ENCODE assay signal across 13 cellular contexts in the genomic region with DNA sequence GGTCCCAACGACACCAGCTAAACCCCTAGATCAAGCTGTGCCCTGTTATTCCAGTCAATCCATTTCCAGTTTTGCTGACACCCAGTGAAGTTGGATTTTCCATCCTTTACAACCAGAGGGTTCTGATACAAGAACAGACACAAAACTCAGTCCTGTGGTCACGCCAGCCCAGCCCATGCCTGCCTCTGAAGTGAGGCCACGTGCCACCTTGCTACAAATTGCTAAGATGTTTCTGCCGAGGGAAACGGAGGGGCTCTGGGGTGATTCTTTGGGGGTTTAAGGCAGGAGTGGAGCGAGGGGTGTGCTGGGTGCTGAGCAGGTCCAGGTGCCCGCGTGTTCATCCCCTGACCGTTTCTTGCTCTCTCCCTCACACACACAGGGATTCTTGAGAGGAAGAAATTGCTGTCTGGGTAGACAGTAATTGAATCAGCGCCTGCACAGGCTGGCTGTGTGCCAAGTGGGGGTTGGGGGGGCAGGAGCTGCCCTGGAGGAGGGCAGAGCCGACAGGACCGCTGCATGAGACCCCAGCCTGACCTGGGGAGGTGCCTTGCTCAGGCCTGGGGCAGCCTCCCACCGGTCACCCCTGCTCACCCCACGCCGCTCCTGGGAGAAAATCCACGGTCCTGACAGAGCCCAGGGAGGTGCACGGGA. TPM values are rescaled to one million over a fixed set of nuclear protein-coding genes. Genes with fewer than 3 reads are reported as not detected.
DNase-seq lines count a peak whose midpoint lies in the region; ATAC-seq lines count a peak whose summit lies in the region.
"Had no signal": no experiment of that assay in that cellular context is flagged by ENCODE, and none has a peak within 500 bp of the region (broad histone marks: within the 10 kb centered on the region; RNA-seq: fewer than 3 reads in every experiment).

No MANE protein-coding gene starts in this region.

- peak overlapping the region in 1 of 2 donors; percentile 56 for H3K27ac Mint-ChIP-seq in natural killer cell treated with Interleukin-12 subunit alpha and Interleukin-12 subunit beta and Interleukin-15 and Interleukin-18, amount 100 ng/mL, for 72 hours
- H3K27ac Mint-ChIP-seq in activated CD4-positive, alpha-beta memory T cell treated with anti-CD3 and anti-CD28 coated beads for 36 hours: no peak overlapping the region
- H3K27ac Mint-ChIP-seq: endodermal cell had no signal

- no peaks in the 10 kb centered on the region for H3K27me3 Mint-ChIP-seq in natural killer cell treated with Interleukin-12 subunit alpha and Interleukin-12 subunit beta and Interleukin-15 and Interleukin-18, amount 100 ng/mL, for 72 hours
- no peaks in the 10 kb centered on the region for H3K27me3 Mint-ChIP-seq in activated CD4-positive, alpha-beta memory T cell treated with anti-CD3 and anti-CD28 coated beads for 36 hours
- H3K27me3 Mint-ChIP-seq: stimulated activated naive CD8-positive, alpha-beta T cell treated with anti-CD3 and anti-CD28 coated beads, Interleukin-15, amount 100 ng/mL, for 72 hours had no signal

- CTCF ChIA-PET in activated CD4-positive, alpha-beta memory T cell treated with anti-CD3 and anti-CD28 coated beads for 36 hours (lab: Charles Lee): no interaction called here

- peaks cover 19 to 41% of the 10 kb centered on the region in 2 donors for H3K4me1 Mint-ChIP-seq in natural killer cell treated with Interleukin-12 subunit alpha and Interleukin-12 subunit beta and Interleukin-15 and Interleukin-18, amount 100 ng/mL, for 72 hours (ENCODE audit: low read depth in 2 of 2)
- H3K4me1 Mint-ChIP-seq in activated CD4-positive, alpha-beta memory T cell treated with anti-CD3 and anti-CD28 coated beads for 36 hours (ENCODE audit: low read depth): peaks cover 13% of the 10 kb centered on the region
- H3K4me1 Mint-ChIP-seq: endodermal cell had no signal

- ATAC-seq in natural killer cell treated with Interleukin-12 subunit alpha and Interleukin-12 subunit beta and Interleukin-15 and Interleukin-18, amount 100 ng/mL, for 72 hours: no peak
- ATAC-seq: stimulated activated naive CD8-positive, alpha-beta T cell treated with anti-CD3 and anti-CD28 coated beads, Interleukin-15, amount 100 ng/mL, for 72 hours had no signal

- H3K9me3 Mint-ChIP-seq in natural killer cell treated with Interleukin-12 subunit alpha and Interleukin-12 subunit beta and Interleukin-15 and Interleukin-18, amount 100 ng/mL, for 72 hours: peaks cover 3% of the 10 kb centered on the region
- H3K9me3 Mint-ChIP-seq in activated CD4-positive, alpha-beta memory T cell treated with anti-CD3 and anti-CD28 coated beads for 36 hours: no peaks in the 10 kb centered on the region
- H3K9me3 Mint-ChIP-seq: endodermal cell; stimulated activated naive CD8-positive, alpha-beta T cell treated with anti-CD3 and anti-CD28 coated beads, Interleukin-15, amount 100 ng/mL, for 72 hours had no signal

- H3K36me3 Mint-ChIP-seq in natural killer cell treated with Interleukin-12 subunit alpha and Interleukin-12 subunit beta and Interleukin-15 and Interleukin-18, amount 100 ng/mL, for 72 hours: no peaks in the 10 kb centered on the region
- H3K36me3 Mint-ChIP-seq in activated CD4-positive, alpha-beta memory T cell treated with anti-CD3 and anti-CD28 coated beads for 36 hours: no peaks in the 10 kb centered on the region

- H3K4me3 Mint-ChIP-seq in natural killer cell treated with Interleukin-12 subunit alpha and Interleukin-12 subunit beta and Interleukin-15 and Interleukin-18, amount 100 ng/mL, for 72 hours: no peak overlapping the region
- no peak overlapping the region for H3K4me3 Mint-ChIP-seq in activated CD4-positive, alpha-beta memory T cell treated with anti-CD3 and anti-CD28 coated beads for 36 hours
- H3K4me3 Mint-ChIP-seq: CD14-positive monocyte; endodermal cell; stimulated activated naive CD8-positive, alpha-beta T cell treated with anti-CD3 and anti-CD28 coated beads, Interleukin-15, amount 100 ng/mL, for 72 hours had no signal

- POLR2A ChIA-PET in activated CD4-positive, alpha-beta memory T cell treated with anti-CD3 and anti-CD28 coated beads for 36 hours (lab: Charles Lee): no interaction called here

- DNase-seq in COLO829 (ENCODE audit: low spot score): peak; percentile 64
- DNase-seq in NCI-H1105 treated with DMSO at 0.1 percent for 48 hours (lab: John Stamatoyannopoulos, UW): peak; percentile 56
- peak; percentile 40 for DNase-seq in cerebellum (ENCODE audit: low spot score)
- peak; percentile 22 for DNase-seq in natural killer cell treated with Interleukin-12 subunit alpha and Interleukin-12 subunit beta and Interleukin-15 and Interleukin-18, amount 100 ng/mL, for 72 hours (ENCODE audit: low spot score)
- no peak for DNase-seq in activated CD4-positive, alpha-beta memory T cell treated with anti-CD3 and anti-CD28 coated beads for 36 hours
- no peak for DNase-seq in T1000 (lab: John Stamatoyannopoulos, UW)
- DNase-seq in epidermal melanocyte (ENCODE audit: insufficient read length, low spot score): no peak
- no peak for DNase-seq in stimulated activated CD4-positive, alpha-beta T cell treated with anti-CD3 and anti-CD28 coated beads, Interleukin-15, amount 100 ng/mL, for 24 hours
- DNase-seq: endodermal cell; OCI-M1; stimulated activated CD4-positive, alpha-beta T cell treated with anti-CD3 and anti-CD28 coated beads, Interleukin-4, amount 100 ng/mL, for 4 hours; stimulated activated naive CD8-positive, alpha-beta T cell treated with anti-CD3 and anti-CD28 coated beads, Interleukin-15, amount 100 ng/mL, for 72 hours had no signal

- intact Hi-C loops in activated CD4-positive, alpha-beta memory T cell treated with anti-CD3 and anti-CD28 coated beads for 36 hours (cut with micrococcal nuclease): no loop called here

RNA-seq across cellular contexts. Expression of a gene that starts 38.1 kb away (rescaled TPM):
- total RNA-seq in cerebellum: 16.2 TPM
- 100 to 1,000 TPM in 1 of 2 donors, 10 to 100 TPM in 1; 70.6 to 161 TPM for total RNA-seq in natural killer cell treated with Interleukin-12 subunit alpha and Interleukin-12 subunit beta and Interleukin-15 and Interleukin-18, amount 100 ng/mL, for 72 hours
- total RNA-seq in activated CD4-positive, alpha-beta memory T cell treated with anti-CD3 and anti-CD28 coated beads for 36 hours: 10 to 100 TPM; 14.1 to 16.1 TPM

RNA-seq across cellular contexts. Expression of a gene that starts 40.1 kb away (rescaled TPM):
- total RNA-seq in cerebellum: 15.7 TPM
- total RNA-seq in natural killer cell treated with Interleukin-12 subunit alpha and Interleukin-12 subunit beta and Interleukin-15 and Interleukin-18, amount 100 ng/mL, for 72 hours: 10 to 100 TPM; 42.8 to 44.5 TPM
- 10 to 100 TPM; 22.3 to 27.1 TPM for total RNA-seq in activated CD4-positive, alpha-beta memory T cell treated with anti-CD3 and anti-CD28 coated beads for 36 hours

RNA-seq across cellular contexts. Expression of a gene that starts 58.9 kb away (rescaled TPM):
- total RNA-seq in cerebellum: 23.4 TPM
- 10 to 100 TPM; 17.2 to 19.9 TPM for total RNA-seq in natural killer cell treated with Interleukin-12 subunit alpha and Interleukin-12 subunit beta and Interleukin-15 and Interleukin-18, amount 100 ng/mL, for 72 hours
- 10 to 100 TPM; 14.1 to 15.6 TPM for total RNA-seq in activated CD4-positive, alpha-beta memory T cell treated with anti-CD3 and anti-CD28 coated beads for 36 hours

Comparison
In these comparisons a context has a peak if more than half of its experiments do, and no peak if none do; other contexts are left out.
1. DNase-seq: peak in COLO829 (single experiment), NCI-H1105 treated with DMSO at 0.1 percent for 48 hours (single experiment), cerebellum (single experiment) and natural killer cell treated with Interleukin-12 subunit alpha and Interleukin-12 subunit beta and Interleukin-15 and Interleukin-18, amount 100 ng/mL, for 72 hours (single experiment); none in activated CD4-positive, alpha-beta memory T cell treated with anti-CD3 and anti-CD28 coated beads for 36 hours (single experiment), T1000 (single experiment), epidermal melanocyte (single experiment) and stimulated activated CD4-positive, alpha-beta T cell treated with anti-CD3 and anti-CD28 coated beads, Interleukin-15, amount 100 ng/mL, for 24 hours (single experiment).